28 cellular contexts compared by ENCODE assay signal in genomic region chr5:66927140-66927539, GRCh38.
"Had no signal": no experiment of that assay in that cellular context is flagged by ENCODE, and none has a peak within 500 bp of the region (broad histone marks: within the 10 kb centered on the region; RNA-seq: fewer than 3 reads in every experiment).

No MANE protein-coding gene starts in this region.

- H3K9ac ChIP-seq: KMS-11 had no signal

- H3K9me3 ChIP-seq: MG63, Peyer's patch, SJSA1 had no signal

- H3K27me3 ChIP-seq: MG63, Peyer's patch, SJSA1 had no signal

- H3K4me3 ChIP-seq: MG63, Peyer's patch, SJSA1, SK-N-MC had no signal

- H3K4me2 ChIP-seq: KMS-11 had no signal

- ATAC-seq: PC-3, SK-N-SH treated with all-trans-retinoic acid at 6 μM for 48 hours, T-cell had no signal

- H3K27ac ChIP-seq: KMS-11, Peyer's patch, SJSA1, SK-N-MC had no signal

- DNase-seq: Kasumi-1, MG63, MV-4-11, NCI-H1092, NCI-H1105, NCI-H1417 treated with DMSO at 0.1 percent for 48 hours, NCI-H1436 treated with DMSO at 0.1 percent for 48 hours, NCI-H1694 treated with DMSO at 0.1 percent for 48 hours, NCI-H187 treated with DMSO at 0.1 percent for 48 hours, NCI-H2029, NCI-H2081, NCI-H2227 treated with DMSO at 0.1 percent for 48 hours, NCI-H345, NCI-H446, NCI-H510A treated with DMSO at 0.1 percent for 48 hours, NCI-H526 treated with DMSO at 0.1 percent for 48 hours, NCI-H774, OCI-M1, PC-3, Peyer's patch, Right ventricle myocardium superior, RPMI8226, SHP77 treated with DMSO at 0.1 percent for 48 hours, T-cell had no signal

- H3K36me3 ChIP-seq: MG63, Peyer's patch, SJSA1 had no signal

- H3K4me1 ChIP-seq: Peyer's patch, SJSA1 had no signal
